In genomic region chr4:83024233-83024632, GRCh38 we compare ENCODE assay signal across 23 cellular contexts. TPM values are rescaled to one million over a fixed set of nuclear protein-coding genes. Genes with fewer than 3 reads are reported as not detected.
A peak's percentile ranks its signal among the peaks of the same experiment; 100 is the strongest.
DNase-seq lines count a peak whose midpoint lies in the region; ATAC-seq, FAIRE-seq and TF ChIP-seq lines count a peak whose summit lies in the region.
"Had no signal": no experiment of that assay in that cellular context is flagged by ENCODE, and none has a peak within 500 bp of the region (broad histone marks: within the 10 kb centered on the region; RNA-seq: fewer than 3 reads in every experiment).

No MANE protein-coding gene starts in this region.

- peaks cover 10% of the 10 kb centered on the region for H3K4me1 Mint-ChIP-seq in activated CD8-positive, alpha-beta T cell treated with anti-CD3 and anti-CD28 coated beads, Interleukin-2, amount 10 ng/mL, durations not matched to agents 7 days and 5 days (ENCODE audit: low read depth)
- H3K4me1 Mint-ChIP-seq: CD4-positive, alpha-beta memory T cell had no signal

- peaks cover 7% of the 10 kb centered on the region for H3K27me3 Mint-ChIP-seq in activated CD8-positive, alpha-beta T cell treated with anti-CD3 and anti-CD28 coated beads, Interleukin-2, amount 10 ng/mL, durations not matched to agents 7 days and 5 days (ENCODE audit: low read depth)

- TF ChIP-seq EP300 in HepG2 (IDR thresholded peaks at IDR 0.05; ENCODE audit: low read depth in 2 of 2, low read length in 2 of 2) (no peak), HepG2 (CRISPR knock-in tag; IDR thresholded peaks at IDR 0.05; ENCODE audit: borderline replicate concordance) (no peak), K562 (IDR thresholded peaks at IDR 0.05; ENCODE audit: low read length) (no peak)

- TF ChIP-seq RAD21 in HepG2 (CRISPR knock-in tag; IDR thresholded peaks at IDR 0.05) = no peak
- no peak for TF ChIP-seq RAD21 in K562 (CRISPR knock-in tag; conservative IDR thresholded peaks at IDR 0.05 in 1 of 2, IDR thresholded peaks at IDR 0.05 in 1 of 2)

- POLR2A ChIA-PET in HepG2 (lab: Yijun Ruan, JAX) (no interaction called here), K562 (lab: Yijun Ruan, JAX) (interaction anchor here (1.3 kb wide), 1 partner anchor 11 kb away, joined by 5 read pairs; no protein-coding TSS in a partner anchor)
- POLR2A ChIA-PET in activated CD8-positive, alpha-beta T cell treated with anti-CD3 and anti-CD28 coated beads, Interleukin-2, amount 10 ng/mL, durations not matched to agents 7 days and 5 days (lab: Charles Lee) = interaction anchor here (0.6 kb wide), 1 partner anchor 392 kb away, joined by 3 read pairs; no protein-coding TSS in a partner anchor

- TF ChIP-seq POLR2A in HepG2 (IDR thresholded peaks at IDR 0.05; ENCODE audit: insufficient read depth in 1 of 2, low read depth in 2 of 2, low read length in 2 of 2) (no peak), right lobe of liver (IDR thresholded peaks at IDR 0.05) (no peak), K562 (conservative IDR thresholded peaks at IDR 0.05) (no peak)

- no peak overlapping the region for H3K9ac ChIP-seq in HepG2 (ENCODE audit: insufficient read depth, low read depth, low read length)
- H3K9ac ChIP-seq in K562 (ENCODE audit: insufficient read depth in 1 of 2, low read depth in 2 of 2, low read length in 2 of 2) = no peak overlapping the region

- ATAC-seq in HepG2 (no peak), right lobe of liver (no peak), K562 (no peak)
- no peak for ATAC-seq in activated CD8-positive, alpha-beta T cell treated with anti-CD3 and anti-CD28 coated beads, Interleukin-2, amount 10 ng/mL, durations not matched to agents 7 days and 5 days
- ATAC-seq: A549 had no signal

- CTCF ChIA-PET in HepG2 (lab: Yijun Ruan, JAX; ENCODE audit: low intra/inter-chr PET ratio, low total read pairs) = no interaction called here
- CTCF ChIA-PET in K562 (lab: Yijun Ruan, JAX; ENCODE audit: low intra/inter-chr PET ratio) = no interaction called here
- CTCF ChIA-PET in activated CD8-positive, alpha-beta T cell treated with anti-CD3 and anti-CD28 coated beads, Interleukin-2, amount 10 ng/mL, durations not matched to agents 7 days and 5 days (lab: Charles Lee) = no interaction called here

- 0% methylated on average over 2 of the region's 2 CpGs for WGBS in HepG2 (ENCODE audit: low lambda C conversion rate)
- whole genome bisulfite sequencing in right lobe of liver (ENCODE audit: insufficient coverage, low coverage, low lambda C conversion rate, missing lambda C conversion rate) = 50% methylated on average over 1 of the region's 2 CpGs
- WGBS in K562 (ENCODE audit: insufficient coverage, low coverage, missing lambda C conversion rate) = 53% methylated on average over 2 of the region's 2 CpGs

- no peak overlapping the region for H3K4me2 ChIP-seq in HepG2 (ENCODE audit: low read depth, low read length)
- no peak overlapping the region for H3K4me2 ChIP-seq in K562 (ENCODE audit: insufficient read depth, low read length)
- H3K4me2 ChIP-seq: A549 had no signal

- H2AFZ ChIP-seq in HepG2 (ENCODE audit: low read length) = no peak overlapping the region
- H2AFZ ChIP-seq in K562 (ENCODE audit: low read depth, low read length) = no peak overlapping the region

- H3K9me3 Mint-ChIP-seq in activated CD8-positive, alpha-beta T cell treated with anti-CD3 and anti-CD28 coated beads, Interleukin-2, amount 10 ng/mL, durations not matched to agents 7 days and 5 days (ENCODE audit: insufficient read depth) = peaks cover 11% of the 10 kb centered on the region

- no peak overlapping the region for H3K4me3 Mint-ChIP-seq in activated CD8-positive, alpha-beta T cell treated with anti-CD3 and anti-CD28 coated beads, Interleukin-2, amount 10 ng/mL, durations not matched to agents 7 days and 5 days
- H3K4me3 Mint-ChIP-seq: CD4-positive, alpha-beta memory T cell; HFFc6 had no signal

- H3K27ac ChIP-seq in HepG2 (ENCODE audit: extremely low read length, insufficient read depth, low read length) = no peak overlapping the region
- H3K27ac ChIP-seq in right lobe of liver = no peak overlapping the region
- H3K27ac ChIP-seq in K562 (ENCODE audit: extremely low read depth, low read depth, low read length) = no peak overlapping the region
- H3K27ac ChIP-seq: A549 had no signal

- H3K36me3 Mint-ChIP-seq in activated CD8-positive, alpha-beta T cell treated with anti-CD3 and anti-CD28 coated beads, Interleukin-2, amount 10 ng/mL, durations not matched to agents 7 days and 5 days (ENCODE audit: low read depth) = peaks cover 5% of the 10 kb centered on the region

- intact Hi-C loops in HepG2 (cut with micrococcal nuclease; ENCODE audit: unreplicated experiment) (no loop called here), right lobe of liver (cut with DNase I) (no loop called here), K562 (cut with micrococcal nuclease) (no loop called here)

- FAIRE-seq in HepG2 (lab: Jason Lieb, UNC) (no peak), K562 (lab: Jason Lieb, UNC) (no peak)
- FAIRE-seq: A549, G401.6, GM19239, H54 had no signal

- no peaks in the 10 kb centered on the region; a peak in 1 of 5 replicates for H3K27me3 ChIP-seq in HepG2 (ENCODE audit: control insufficient read depth in 1 of 2, insufficient read depth in 2 of 2, low read length in 2 of 2)
- H3K27me3 ChIP-seq in right lobe of liver = no peaks in the 10 kb centered on the region
- no peaks in the 10 kb centered on the region; a peak in 1 of 5 replicates for H3K27me3 ChIP-seq in K562 (ENCODE audit: control insufficient read depth in 2 of 2, insufficient read depth in 2 of 2, low read length in 2 of 2)
- H3K27me3 ChIP-seq: BE2C had no signal

- H4K20me1 ChIP-seq in HepG2 (ENCODE audit: insufficient read depth, low read length) (no peaks in the 10 kb centered on the region), K562 (replicated peaks; ENCODE audit: control insufficient read depth, insufficient read depth, low read length) (no peaks in the 10 kb centered on the region)

- in situ Hi-C loops in HepG2 (cut with HindIII; ENCODE audit: extremely low pct_ligation_motif_present, low pct_unique_long_range_greater_than_20kb) = no loop called here
- in situ Hi-C loops in K562 (cut with MboI) = no loop called here

- H3K9me3 ChIP-seq in HepG2 (ENCODE audit: low read length) (peaks cover 19% of the 10 kb centered on the region), right lobe of liver (no peaks in the 10 kb centered on the region), K562 (replicated peaks; ENCODE audit: control insufficient read depth, insufficient read depth, low read depth, low read length) (peaks cover 10% of the 10 kb centered on the region)
- H3K9me3 ChIP-seq: BE2C had no signal

- H3K27ac Mint-ChIP-seq in activated CD8-positive, alpha-beta T cell treated with anti-CD3 and anti-CD28 coated beads, Interleukin-2, amount 10 ng/mL, durations not matched to agents 7 days and 5 days = no peak overlapping the region
- H3K27ac Mint-ChIP-seq: CD4-positive, alpha-beta memory T cell; HFFc6 had no signal

- H3K4me3 ChIP-seq in HepG2 (replicated peaks in 1 of 3; ENCODE audit: insufficient read depth in 1 of 3, low read depth in 2 of 3, low read length in 3 of 3) (no peak overlapping the region), right lobe of liver (no peak overlapping the region), K562 (no peak overlapping the region)
- H3K4me3 ChIP-seq: A549, HAP-1 had no signal

- H3K9me1 ChIP-seq in K562 (ENCODE audit: control insufficient read depth, insufficient read depth, low read length) = no peaks in the 10 kb centered on the region

- TF ChIP-seq CTCF in HepG2 (CRISPR knock-in tag; IDR thresholded peaks at IDR 0.05) (no peak), right lobe of liver (IDR thresholded peaks at IDR 0.05) (no peak), K562 (IDR thresholded peaks at IDR 0.05 in 2 of 3, conservative IDR thresholded peaks at IDR 0.05 in 1 of 3; ENCODE audit: insufficient read depth in 2 of 3, low read depth in 1 of 3, low read length in 3 of 3) (no peak)

- no peak for DNase-seq in HepG2 (ENCODE audit: low spot score)
- DNase-seq in right lobe of liver = no peak
- peak; percentile 19 for DNase-seq in LHCN-M2 (ENCODE audit: low read depth)
- DNase-seq in K562 (ENCODE audit: extremely low read depth in 1 of 4, low spot score in 3 of 4) = no peak
- no peak for DNase-seq in activated CD8-positive, alpha-beta T cell treated with anti-CD3 and anti-CD28 coated beads, Interleukin-2, amount 10 ng/mL, durations not matched to agents 7 days and 5 days
- DNase-seq in ecto neural progenitor cell (ENCODE audit: low spot score) = no peak
- no peak for DNase-seq in NCI-H187 treated with DMSO at 0.1 percent for 48 hours (lab: John Stamatoyannopoulos, UW)
- DNase-seq: 8988T; AML-193; BE2C; C1 segment of cervical spinal cord; Calu3; CD4-positive, alpha-beta memory T cell; COR-L47; DMS153; DND-41; GOT3; HFFc6 had no signal

- H3K36me3 ChIP-seq in HepG2 (replicated peaks in 1 of 2; ENCODE audit: control insufficient read depth in 1 of 2, insufficient read depth in 2 of 2, low read length in 2 of 2) = no peaks in the 10 kb centered on the region
- H3K36me3 ChIP-seq in right lobe of liver = no peaks in the 10 kb centered on the region
- H3K36me3 ChIP-seq in K562 (ENCODE audit: control insufficient read depth, insufficient read depth, low read length) = no peaks in the 10 kb centered on the region
- H3K36me3 ChIP-seq: BE2C, HAP-1 had no signal

- H3K4me1 ChIP-seq in HepG2 (ENCODE audit: insufficient read depth, low read length) (peaks cover 15% of the 10 kb centered on the region; the same call in 1 of the 2 replicates), right lobe of liver (no peaks in the 10 kb centered on the region), K562 (replicated peaks in 1 of 2; ENCODE audit: control insufficient read depth in 2 of 2, insufficient read depth in 2 of 2, low read length in 2 of 2) (peaks cover 1 to 12% of the 10 kb centered on the region in 2 experiments)
- H3K4me1 ChIP-seq: A549, BE2C, HAP-1 had no signal

- BruUV-seq in HepG2 (replicated peaks; lab: Mats Ljungman, UMichigan) = no TSS peak
- BruUV-seq in K562 (replicated peaks; lab: Mats Ljungman, UMichigan) = no TSS peak

- H3K79me2 ChIP-seq in HepG2 (ENCODE audit: insufficient read depth, low read length) (no peaks in the 10 kb centered on the region), K562 (ENCODE audit: control insufficient read depth, insufficient read depth, low read length) (no peaks in the 10 kb centered on the region)

RNA-seq across cellular contexts. Expression of gene COPS4, which starts 10.8 kb away (rescaled TPM):
- total RNA-seq in HepG2 (2016; rRNA removed; fragmentation: Illumina TruSeq; extraction: Trizol) = 52.5 and 90.4 TPM in 2 replicates
- 17.0 and 18.1 TPM in 2 replicates for total RNA-seq in HepG2 (2016; cell fraction: cytosol; rRNA removed; fragmentation: Illumina TruSeq; extraction: Trizol; ENCODE audit: low read depth)
- total RNA-seq in HepG2 (2016; cell fraction: insoluble cytoplasmic fraction; rRNA removed; fragmentation: Illumina TruSeq; extraction: Trizol) = 53.2 and 103 TPM in 2 replicates
- 24.5 and 29.1 TPM in 2 replicates for total RNA-seq in HepG2 (2016; cell fraction: membrane; rRNA removed; fragmentation: Illumina TruSeq; extraction: Trizol)
- 26.7 and 28.0 TPM in 2 replicates for total RNA-seq in HepG2 (2016; cell fraction: nucleus; rRNA removed; fragmentation: Illumina TruSeq; extraction: Trizol)
- 22.3 and 28.8 TPM in 2 replicates for polyA plus RNA-seq in HepG2 (2011; rRNA removed)
- polyA plus RNA-seq in HepG2 (2011; cell fraction: cytosol; rRNA removed) = 16.5 and 20.2 TPM in 2 replicates
- 9.4 and 9.9 TPM in 2 replicates for polyA plus RNA-seq in HepG2 (2011; cell fraction: nucleus; rRNA removed)
- polyA plus RNA-seq in HepG2 (2012) = 32.2 and 38.7 TPM in 2 replicates
- 13.9 and 15.1 TPM in 2 replicates for polyA plus RNA-seq in HepG2 (2016; cell fraction: cytosol; fragmentation: Illumina TruSeq; extraction: Trizol; ENCODE audit: low read depth)
- 67.6 and 70.2 TPM in 2 replicates for polyA plus RNA-seq in HepG2 (2016; cell fraction: insoluble cytoplasmic fraction; fragmentation: Illumina TruSeq; extraction: Trizol; ENCODE audit: low read depth)
- 16.2 and 20.1 TPM in 2 replicates for polyA plus RNA-seq in HepG2 (2016; cell fraction: membrane; fragmentation: Illumina TruSeq; extraction: Trizol; ENCODE audit: low read depth)
- 23.3 and 23.6 TPM in 2 replicates for polyA plus RNA-seq in HepG2 (2016; cell fraction: nucleus; fragmentation: Illumina TruSeq; extraction: Trizol; ENCODE audit: insufficient read depth, low read depth)
- 7.8 and 11.4 TPM in 2 replicates for polyA minus RNA-seq in HepG2 (2011; rRNA and poly(A)+ RNA removed; ENCODE audit: low replicate concordance)
- polyA minus RNA-seq in HepG2 (2011; cell fraction: cytosol; rRNA and poly(A)+ RNA removed) = 12.4 and 14.8 TPM in 2 replicates
- 18.3 and 19.8 TPM in 2 replicates for polyA minus RNA-seq in HepG2 (2011; cell fraction: nucleus; rRNA and poly(A)+ RNA removed)
- total RNA-seq in right lobe of liver = 10 to 100 TPM; 11.1 to 18.9 (median 14.7) TPM
- total RNA-seq in LHCN-M2 (2014; rRNA removed) = 59.2 and 65.0 TPM in 2 replicates
- 46.8 TPM for polyA plus RNA-seq in LHCN-M2 (2012)
- total RNA-seq in K562 (2011; cell fraction: chromatin; rRNA removed; ENCODE audit: low replicate concordance) = 19.1 and 28.5 TPM in 2 replicates
- 9.5 and 12.2 TPM in 2 replicates for total RNA-seq in K562 (2011; cell fraction: nucleolus; rRNA removed)
- total RNA-seq in K562 (2011; cell fraction: nucleoplasm; rRNA removed) = 18.7 and 26.3 TPM in 2 replicates
- total RNA-seq in K562 (2014; rRNA removed) = 46.6 and 67.8 TPM in 2 replicates
- 69.9 and 76.0 TPM in 2 replicates for total RNA-seq in K562 (2014; rRNA removed; fragmentation: Illumina TruSeq; extraction: Trizol)
- total RNA-seq in K562 (2015; rRNA removed; fragmentation: Illumina TruSeq; extraction: Trizol) = 67.9 and 70.9 TPM in 2 replicates
- 44.7 and 48.6 TPM in 2 replicates for total RNA-seq in K562 (2021)
- 59.4 and 77.9 TPM in 2 replicates for polyA plus RNA-seq in K562 (2011; rRNA removed)
- polyA plus RNA-seq in K562 (2011; cell fraction: cytosol; rRNA removed) = 36.8 and 37.1 TPM in 2 replicates
- polyA plus RNA-seq in K562 (2011; cell fraction: nucleus; rRNA removed) = 14.8 and 20.0 TPM in 2 replicates
- 49.8 and 86.2 TPM in 2 replicates for polyA plus RNA-seq in K562 (2012)
- polyA plus RNA-seq in K562 (2014; fragmentation: Illumina TruSeq; extraction: Trizol) = 82.4 and 82.7 TPM in 2 replicates
- polyA plus RNA-seq in K562 (2014; fragmentation: Nextera tagmentation; extraction: Ambion mirVana) = 100 to 1,000 TPM; 171 to 180 TPM
- 57.5 and 78.4 TPM in 2 replicates for polyA plus RNA-seq in K562 (2014; rRNA removed)
- 67.7 and 73.6 TPM in 2 replicates for polyA minus RNA-seq in K562 (2011; rRNA and poly(A)+ RNA removed)
- 13.8 and 21.3 TPM in 2 replicates for polyA minus RNA-seq in K562 (2011; cell fraction: cytosol; rRNA and poly(A)+ RNA removed)
- 13.3 and 22.9 TPM in 2 replicates for polyA minus RNA-seq in K562 (2011; cell fraction: nucleus; rRNA and poly(A)+ RNA removed)
- 10 to 100 TPM; 33.7 to 34.6 TPM for total RNA-seq in activated CD8-positive, alpha-beta T cell treated with anti-CD3 and anti-CD28 coated beads, Interleukin-2, amount 10 ng/mL, durations not matched to agents 7 days and 5 days

RNA-seq across cellular contexts. Expression of gene LIN54, which starts 13.6 kb away (rescaled TPM):
- 25.2 and 37.9 TPM in 2 replicates for total RNA-seq in HepG2 (2016; rRNA removed; fragmentation: Illumina TruSeq; extraction: Trizol)
- total RNA-seq in HepG2 (2016; cell fraction: cytosol; rRNA removed; fragmentation: Illumina TruSeq; extraction: Trizol; ENCODE audit: low read depth) = 8.4 and 9.1 TPM in 2 replicates
- total RNA-seq in HepG2 (2016; cell fraction: insoluble cytoplasmic fraction; rRNA removed; fragmentation: Illumina TruSeq; extraction: Trizol) = 25.9 and 35.0 TPM in 2 replicates
- total RNA-seq in HepG2 (2016; cell fraction: membrane; rRNA removed; fragmentation: Illumina TruSeq; extraction: Trizol) = 22.0 and 27.4 TPM in 2 replicates
- 17.6 and 19.1 TPM in 2 replicates for total RNA-seq in HepG2 (2016; cell fraction: nucleus; rRNA removed; fragmentation: Illumina TruSeq; extraction: Trizol)
- polyA plus RNA-seq in HepG2 (2011; rRNA removed) = 22.8 and 32.9 TPM in 2 replicates
- 19.1 and 19.4 TPM in 2 replicates for polyA plus RNA-seq in HepG2 (2011; cell fraction: cytosol; rRNA removed)
- polyA plus RNA-seq in HepG2 (2011; cell fraction: nucleus; rRNA removed) = 8.3 and 11.2 TPM in 2 replicates
- 11.1 and 21.5 TPM in 2 replicates for polyA plus RNA-seq in HepG2 (2012)
- polyA plus RNA-seq in HepG2 (2016; cell fraction: cytosol; fragmentation: Illumina TruSeq; extraction: Trizol; ENCODE audit: low read depth) = 1.1 and 1.4 TPM in 2 replicates
- polyA plus RNA-seq in HepG2 (2016; cell fraction: insoluble cytoplasmic fraction; fragmentation: Illumina TruSeq; extraction: Trizol; ENCODE audit: low read depth) = 22.9 and 24.1 TPM in 2 replicates
- 6.1 and 7.3 TPM in 2 replicates for polyA plus RNA-seq in HepG2 (2016; cell fraction: membrane; fragmentation: Illumina TruSeq; extraction: Trizol; ENCODE audit: low read depth)
- 12.3 and 15.5 TPM in 2 replicates for polyA plus RNA-seq in HepG2 (2016; cell fraction: nucleus; fragmentation: Illumina TruSeq; extraction: Trizol; ENCODE audit: insufficient read depth, low read depth)
- polyA minus RNA-seq in HepG2 (2011; rRNA and poly(A)+ RNA removed; ENCODE audit: low replicate concordance) = 41.1 and 60.7 TPM in 2 replicates
- polyA minus RNA-seq in HepG2 (2011; cell fraction: cytosol; rRNA and poly(A)+ RNA removed) = 36.7 and 41.0 TPM in 2 replicates
- polyA minus RNA-seq in HepG2 (2011; cell fraction: nucleus; rRNA and poly(A)+ RNA removed) = 54.2 and 57.2 TPM in 2 replicates
- total RNA-seq in right lobe of liver = 1 to 10 TPM; 5.4 to 8.1 (median 6.0) TPM
- total RNA-seq in LHCN-M2 (2014; rRNA removed) = 26.0 and 29.4 TPM in 2 replicates
- 4.3 TPM for polyA plus RNA-seq in LHCN-M2 (2012)
- total RNA-seq in K562 (2011; cell fraction: chromatin; rRNA removed; ENCODE audit: low replicate concordance) = 32.4 and 47.9 TPM in 2 replicates
- 13.2 and 15.8 TPM in 2 replicates for total RNA-seq in K562 (2011; cell fraction: nucleolus; rRNA removed)
- total RNA-seq in K562 (2011; cell fraction: nucleoplasm; rRNA removed) = 21.3 and 40.8 TPM in 2 replicates
- 14.3 and 15.4 TPM in 2 replicates for total RNA-seq in K562 (2014; rRNA removed)
- 19.4 and 22.2 TPM in 2 replicates for total RNA-seq in K562 (2014; rRNA removed; fragmentation: Illumina TruSeq; extraction: Trizol)
- total RNA-seq in K562 (2015; rRNA removed; fragmentation: Illumina TruSeq; extraction: Trizol) = 21.4 and 22.5 TPM in 2 replicates
- total RNA-seq in K562 (2021) = 15.8 and 17.7 TPM in 2 replicates
- 17.3 and 22.2 TPM in 2 replicates for polyA plus RNA-seq in K562 (2011; rRNA removed)
- 12.6 and 13.5 TPM in 2 replicates for polyA plus RNA-seq in K562 (2011; cell fraction: cytosol; rRNA removed)
- polyA plus RNA-seq in K562 (2011; cell fraction: nucleus; rRNA removed) = 11.7 and 11.9 TPM in 2 replicates
- polyA plus RNA-seq in K562 (2012) = 9.6 and 9.8 TPM in 2 replicates
- polyA plus RNA-seq in K562 (2014; fragmentation: Illumina TruSeq; extraction: Trizol) = 15.4 and 16.8 TPM in 2 replicates
- 1 to 10 TPM; 2.2 to 2.5 TPM for polyA plus RNA-seq in K562 (2014; fragmentation: Nextera tagmentation; extraction: Ambion mirVana)
- polyA plus RNA-seq in K562 (2014; rRNA removed) = 11.6 and 13.7 TPM in 2 replicates
- 53.0 and 63.6 TPM in 2 replicates for polyA minus RNA-seq in K562 (2011; rRNA and poly(A)+ RNA removed)
- polyA minus RNA-seq in K562 (2011; cell fraction: cytosol; rRNA and poly(A)+ RNA removed) = 11.9 and 15.4 TPM in 2 replicates
- 17.5 and 23.4 TPM in 2 replicates for polyA minus RNA-seq in K562 (2011; cell fraction: nucleus; rRNA and poly(A)+ RNA removed)
- 10 to 100 TPM; 40.2 to 42.1 TPM for total RNA-seq in activated CD8-positive, alpha-beta T cell treated with anti-CD3 and anti-CD28 coated beads, Interleukin-2, amount 10 ng/mL, durations not matched to agents 7 days and 5 days

Comparison
In these comparisons a context has a peak if more than half of its experiments do, and no peak if none do; other contexts are left out.
1. Of the 241 proteins assayed by ChIP-seq in both HepG2 and K562: peak only in HepG2: none; only in K562: CBX5 and TRIM24; in both: none; in neither: 238; mixed calls (peak in some experiments, not most) for 1.